ENCODE assay signal across 1 cellular context in genomic region chr3:47664519-47664918, GRCh38.
TF ChIP-seq lines count a peak whose summit lies in the region.

No MANE protein-coding gene starts in this region.

TF ChIP-seq in HepG2, 621 proteins besides CTCF, POLR2A, EP300 and RAD21 (continued from another document):
- no peak for TF ChIP-seq MYPOP (CRISPR knock-in tag; IDR thresholded peaks at IDR 0.05)
- no peak for TF ChIP-seq SALL2 (CRISPR knock-in tag; IDR thresholded peaks at IDR 0.05)
- TF ChIP-seq SUZ12 (IDR thresholded peaks at IDR 0.05; ENCODE audit: low read depth, low read length): no peak
- no peak for TF ChIP-seq SNAPC5 (CRISPR knock-in tag; IDR thresholded peaks at IDR 0.05; ENCODE audit: borderline replicate concordance)
TF ChIP-seq in HepG2: peak in this region for 0.
